Comparison of ENCODE assay signal across 2 cellular contexts in genomic region chr17:82897514-82898249, GRCh38.
TF ChIP-seq lines count a peak whose summit lies in the region.

No MANE protein-coding gene starts in this region.

TF ChIP-seq in A549, 52 proteins besides CTCF, POLR2A, EP300 and RAD21:
- no peak for TF ChIP-seq ZC3H11A (IDR thresholded peaks at IDR 0.05)
- TF ChIP-seq NFE2L2 (conservative IDR thresholded peaks at IDR 0.05; ENCODE audit: low read length): no peak
- TF ChIP-seq EHF (CRISPR knock-in tag; IDR thresholded peaks at IDR 0.05): no peak
- TF ChIP-seq HOXA7 (CRISPR knock-in tag; IDR thresholded peaks at IDR 0.05): no peak
- TF ChIP-seq TP53 (CRISPR knock-in tag; IDR thresholded peaks at IDR 0.05): no peak
- no peak for TF ChIP-seq NR3C1 (IDR thresholded peaks at IDR 0.05)
- no peak for TF ChIP-seq FOXS1 (CRISPR knock-in tag; IDR thresholded peaks at IDR 0.05)
- no peak for TF ChIP-seq CHD4 (IDR thresholded peaks at IDR 0.05; ENCODE audit: borderline replicate concordance)
- no peak for TF ChIP-seq BCL3 (IDR thresholded peaks at IDR 0.05)
- no peak for TF ChIP-seq HDAC2 (IDR thresholded peaks at IDR 0.05)
- TF ChIP-seq, protein P1, sequence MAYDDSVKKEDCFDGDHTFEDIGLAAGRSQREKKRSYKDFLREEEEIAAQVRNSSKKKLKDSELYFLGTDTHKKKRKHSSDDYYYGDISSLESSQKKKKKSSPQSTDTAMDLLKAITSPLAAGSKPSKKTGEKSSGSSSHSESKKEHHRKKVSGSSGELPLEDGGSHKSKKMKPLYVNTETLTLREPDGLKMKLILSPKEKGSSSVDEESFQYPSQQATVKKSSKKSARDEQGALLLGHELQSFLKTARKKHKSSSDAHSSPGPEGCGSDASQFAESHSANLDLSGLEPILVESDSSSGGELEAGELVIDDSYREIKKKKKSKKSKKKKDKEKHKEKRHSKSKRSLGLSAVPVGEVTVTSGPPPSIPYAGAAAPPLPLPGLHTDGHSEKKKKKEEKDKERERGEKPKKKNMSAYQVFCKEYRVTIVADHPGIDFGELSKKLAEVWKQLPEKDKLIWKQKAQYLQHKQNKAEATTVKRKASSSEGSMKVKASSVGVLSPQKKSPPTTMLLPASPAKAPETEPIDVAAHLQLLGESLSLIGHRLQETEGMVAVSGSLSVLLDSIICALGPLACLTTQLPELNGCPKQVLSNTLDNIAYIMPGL (CRISPR knock-in tag; IDR thresholded peaks at IDR 0.05; ENCODE audit: borderline replicate concordance): no peak
- TF ChIP-seq RNF2 (IDR thresholded peaks at IDR 0.05; ENCODE audit: borderline replicate concordance, low read depth): no peak
- TF ChIP-seq ESRRA (IDR thresholded peaks at IDR 0.05; ENCODE audit: borderline replicate concordance, low read length): no peak
- TF ChIP-seq BHLHE40 (IDR thresholded peaks at IDR 0.05; ENCODE audit: low read depth, low read length): no peak
- no peak for TF ChIP-seq MAFK (IDR thresholded peaks at IDR 0.05; ENCODE audit: partially characterized antibody)
- no peak for TF ChIP-seq ZNF302 (CRISPR knock-in tag; IDR thresholded peaks at IDR 0.05)
- TF ChIP-seq, protein P2, sequence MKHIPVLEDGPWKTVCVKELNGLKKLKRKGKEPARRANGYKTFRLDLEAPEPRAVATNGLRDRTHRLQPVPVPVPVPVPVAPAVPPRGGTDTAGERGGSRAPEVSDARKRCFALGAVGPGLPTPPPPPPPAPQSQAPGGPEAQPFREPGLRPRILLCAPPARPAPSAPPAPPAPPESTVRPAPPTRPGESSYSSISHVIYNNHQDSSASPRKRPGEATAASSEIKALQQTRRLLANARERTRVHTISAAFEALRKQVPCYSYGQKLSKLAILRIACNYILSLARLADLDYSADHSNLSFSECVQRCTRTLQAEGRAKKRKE (CRISPR knock-in tag; IDR thresholded peaks at IDR 0.05; ENCODE audit: low read depth): no peak
- no peak for TF ChIP-seq FOSL2 (IDR thresholded peaks at IDR 0.05)
- no peak for TF ChIP-seq FOSL2 (CRISPR knock-in tag; IDR thresholded peaks at IDR 0.05)

TF ChIP-seq in H1, 55 proteins besides CTCF, POLR2A, EP300 and RAD21:
- TF ChIP-seq MAFK (IDR thresholded peaks at IDR 0.05; ENCODE audit: low read depth, low read length): no peak
- TF ChIP-seq E2F6 (IDR thresholded peaks at IDR 0.05): peak; percentile 43; the same call in 1 of the 2 replicates
- TF ChIP-seq KDM5A (IDR thresholded peaks at IDR 0.05; ENCODE audit: low read length): no peak
- no peak for TF ChIP-seq PHF8 (conservative IDR thresholded peaks at IDR 0.05; ENCODE audit: low read depth, low read length)
- no peak for TF ChIP-seq CTBP2 (IDR thresholded peaks at IDR 0.05; ENCODE audit: borderline replicate concordance, insufficient read depth, insufficient read length, low read length)
- no peak for TF ChIP-seq TCF12 (IDR thresholded peaks at IDR 0.05; ENCODE audit: low read depth, low read length)
- TF ChIP-seq POLR2AphosphoS5 (IDR thresholded peaks at IDR 0.05; ENCODE audit: low read depth, low read length): no peak
- TF ChIP-seq KDM1A (IDR thresholded peaks at IDR 0.05; ENCODE audit: borderline replicate concordance, low read length): no peak
